18 cellular contexts compared by ENCODE assay signal in genomic region chr4:98744372-98745150, GRCh38.
"Had no signal": no experiment of that assay in that cellular context is flagged by ENCODE, and none has a peak within 500 bp of the region (broad histone marks: within the 10 kb centered on the region; RNA-seq: fewer than 3 reads in every experiment).

No MANE protein-coding gene starts in this region.

- H3K36me3 Mint-ChIP-seq: activated CD4-positive, alpha-beta memory T cell treated with anti-CD3 and anti-CD28 coated beads for 36 hours; naive thymus-derived CD4-positive, alpha-beta T cell; stimulated activated memory B cell treated with anti-CD40 and anti-IgM and Interleukin-4, amounts not matched to agents 10 μg/mL and 1 μg/mL and 100 μg/mL, for 72 hours had no signal

- H3K27me3 Mint-ChIP-seq: activated CD4-positive, alpha-beta memory T cell treated with anti-CD3 and anti-CD28 coated beads for 36 hours; activated CD4-positive, alpha-beta T cell treated with anti-CD3 and anti-CD28 coated beads for 36 hours; activated T-cell treated with anti-CD3 and anti-CD28 coated beads, Interleukin-2, amount 50 U/mL, for 24 hours; central memory CD8-positive, alpha-beta T cell; naive thymus-derived CD4-positive, alpha-beta T cell; stimulated activated memory B cell treated with anti-CD40 and anti-IgM and Interleukin-4, amounts not matched to agents 10 μg/mL and 1 μg/mL and 100 μg/mL, for 72 hours; T-helper 17 cell had no signal

- H3K27ac ChIP-seq: epithelial cell of prostate, parathyroid adenoma, tibial nerve, uterus had no signal

- DNase-seq: activated effector memory CD4-positive, alpha-beta T cell treated with Interleukin-2 at 50 U/mL for 16 hours; activated naive CD4-positive, alpha-beta T cell treated with anti-CD3 and anti-CD28 coated beads, Interleukin-2, amount 50 U/mL, for 16 hours; activated T-cell treated with anti-CD3 and anti-CD28 coated beads, Interleukin-2, amount 50 U/mL, for 24 hours; cortex of kidney; effector CD8-positive, alpha-beta T cell; naive thymus-derived CD4-positive, alpha-beta T cell; stimulated activated CD4-positive, alpha-beta T cell treated with anti-CD3 and anti-CD28 coated beads, Interleukin-12 subunit alpha, Interleukin-12 subunit beta, amount 100 ng/mL, for 4 hours; T-helper 17 cell; uterus had no signal

- H3K27ac Mint-ChIP-seq: activated CD4-positive, alpha-beta memory T cell treated with anti-CD3 and anti-CD28 coated beads for 36 hours; activated CD4-positive, alpha-beta T cell treated with anti-CD3 and anti-CD28 coated beads for 36 hours; activated T-cell treated with anti-CD3 and anti-CD28 coated beads, Interleukin-2, amount 50 U/mL, for 24 hours; naive thymus-derived CD4-positive, alpha-beta T cell; stimulated activated memory B cell treated with anti-CD40 and anti-IgM and Interleukin-4, amounts not matched to agents 10 μg/mL and 1 μg/mL and 100 μg/mL, for 72 hours; T-helper 17 cell had no signal

- H3K9ac ChIP-seq: parathyroid adenoma had no signal

- H3K27me3 ChIP-seq: tibial nerve, uterus had no signal

- H3K4me1 ChIP-seq: parathyroid adenoma, uterus had no signal

- H3K4me1 Mint-ChIP-seq: activated CD4-positive, alpha-beta T cell treated with anti-CD3 and anti-CD28 coated beads for 36 hours; T-helper 17 cell had no signal

- H3K36me3 ChIP-seq: tibial nerve, uterus had no signal

- H3K9me3 Mint-ChIP-seq: activated CD4-positive, alpha-beta memory T cell treated with anti-CD3 and anti-CD28 coated beads for 36 hours; activated T-cell treated with anti-CD3 and anti-CD28 coated beads, Interleukin-2, amount 50 U/mL, for 24 hours; central memory CD8-positive, alpha-beta T cell; stimulated activated memory B cell treated with anti-CD40 and anti-IgM and Interleukin-4, amounts not matched to agents 10 μg/mL and 1 μg/mL and 100 μg/mL, for 72 hours had no signal

- FAIRE-seq: frontal cortex had no signal

- H3K4me3 Mint-ChIP-seq: activated CD4-positive, alpha-beta memory T cell treated with anti-CD3 and anti-CD28 coated beads for 36 hours; activated CD4-positive, alpha-beta T cell treated with anti-CD3 and anti-CD28 coated beads for 36 hours; activated T-cell treated with anti-CD3 and anti-CD28 coated beads, Interleukin-2, amount 50 U/mL, for 24 hours; central memory CD8-positive, alpha-beta T cell; naive thymus-derived CD4-positive, alpha-beta T cell; stimulated activated memory B cell treated with anti-CD40 and anti-IgM and Interleukin-4, amounts not matched to agents 10 μg/mL and 1 μg/mL and 100 μg/mL, for 72 hours; T-helper 17 cell had no signal

- H2AFZ ChIP-seq: parathyroid adenoma had no signal

- H3K4me3 ChIP-seq: mucosa of descending colon, tibial nerve, uterus had no signal

- H3K9me3 ChIP-seq: mucosa of descending colon, tibial nerve, uterus had no signal

- H3K79me2 ChIP-seq: parathyroid adenoma had no signal
